In the genomic region with DNA sequence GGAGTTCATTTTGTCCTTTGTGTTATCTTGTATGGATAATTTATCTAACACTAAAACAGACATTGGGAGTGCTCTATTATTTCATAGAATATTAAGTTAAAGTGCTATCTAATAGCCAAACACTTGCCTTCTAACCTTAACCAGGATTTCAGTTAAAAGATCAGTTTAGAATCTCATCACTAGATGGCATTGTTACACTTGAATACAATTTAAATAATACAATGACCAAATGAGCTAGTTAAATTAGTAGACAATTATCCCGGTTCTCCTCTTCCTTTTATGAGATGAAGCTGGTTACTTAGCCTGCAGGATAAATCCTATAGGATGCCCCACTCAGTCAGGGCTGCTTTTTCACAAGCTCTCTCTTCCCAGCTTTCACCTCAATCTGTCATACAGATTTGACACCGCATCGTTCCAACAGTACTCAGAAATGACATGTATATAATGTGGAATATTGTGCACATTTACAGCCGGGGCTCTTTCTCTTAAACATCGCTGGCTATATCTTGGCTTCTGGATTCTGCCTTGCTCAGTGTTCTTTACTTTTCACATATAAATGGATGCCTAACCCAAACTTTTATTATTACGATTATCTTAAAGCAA, we compare ENCODE assay signal across 8 cellular contexts.
A peak's percentile ranks its signal among the peaks of the same experiment; 100 is the strongest.
DNase-seq lines count a peak whose midpoint lies in the region; ATAC-seq and TF ChIP-seq lines count a peak whose summit lies in the region.

No MANE protein-coding gene starts in this region.

- H3K27ac Mint-ChIP-seq in osteocyte (ENCODE audit: unreplicated experiment) = no peak overlapping the region

- H3K36me3 Mint-ChIP-seq in osteocyte (ENCODE audit: unreplicated experiment) = no peaks in the 10 kb centered on the region

- H3K4me1 Mint-ChIP-seq in osteocyte (ENCODE audit: unreplicated experiment) = no peaks in the 10 kb centered on the region

- peak; percentile 54 for ATAC-seq in GM21786 (IDR thresholded peaks at IDR 0.05; ENCODE audit: unreplicated experiment)
- ATAC-seq in GM21526 (IDR thresholded peaks at IDR 0.05; ENCODE audit: low FRiP score, unreplicated experiment) = no peak

- TF ChIP-seq CTCF in osteocyte (IDR thresholded peaks at IDR 0.05) = peak; percentile 55

- H3K27me3 Mint-ChIP-seq in osteocyte (ENCODE audit: unreplicated experiment) = peaks cover 28% of the 10 kb centered on the region

- DNase-seq in Ammon's horn (ENCODE audit: low spot score) (peak; percentile 20), NCI-H460 (ENCODE audit: extremely low read depth, low read depth) (peak; percentile 30), cerebellar cortex (ENCODE audit: low spot score) (peak; percentile 76), osteocyte (ENCODE audit: extremely low spot score, unreplicated experiment) (no peak), NCI-H128 (lab: John Stamatoyannopoulos, UW; ENCODE audit: unreplicated experiment) (no peak), GM19238 (ENCODE audit: insufficient read length, low spot score) (no peak)

- no peaks in the 10 kb centered on the region for H3K9me3 Mint-ChIP-seq in osteocyte (ENCODE audit: unreplicated experiment)

- H3K4me3 Mint-ChIP-seq in osteocyte (ENCODE audit: unreplicated experiment) = no peak overlapping the region

Comparison
In these comparisons a context has a peak if more than half of its experiments do, and no peak if none do; other contexts are left out.
1. DNase-seq: peak in Ammon's horn (single experiment), NCI-H460 (single experiment) and cerebellar cortex (single experiment); none in osteocyte (single experiment), NCI-H128 (single experiment) and GM19238 (single experiment).